In the genomic region with DNA sequence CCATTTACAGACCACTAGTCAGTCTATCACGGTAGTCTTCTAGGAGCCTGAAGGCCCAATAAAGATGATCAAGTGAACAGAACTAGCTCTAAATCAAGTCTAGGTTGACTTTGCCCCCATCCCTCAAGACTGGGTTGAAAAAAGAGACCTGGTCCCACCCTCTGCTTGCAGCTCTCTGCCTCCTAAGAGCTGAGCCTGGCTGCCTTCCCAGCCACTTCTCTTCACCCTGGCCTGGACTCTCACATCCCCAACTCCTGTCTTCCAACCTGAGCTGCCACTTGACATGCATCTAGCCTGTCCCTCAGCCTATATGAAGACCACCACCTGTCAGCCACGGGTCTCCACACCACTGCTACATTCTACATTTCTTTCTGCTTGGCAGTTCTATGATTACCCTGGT, we compare ENCODE assay signal across 1 cellular context.
TF ChIP-seq lines count a peak whose summit lies in the region.

No MANE protein-coding gene starts in this region.

TF ChIP-seq in H1, 55 proteins besides CTCF, POLR2A, EP300 and RAD21:
- no peak for TF ChIP-seq SRF (IDR thresholded peaks at IDR 0.05; ENCODE audit: low read depth, low read length)
- TF ChIP-seq MAFK (IDR thresholded peaks at IDR 0.05; ENCODE audit: low read depth, low read length) = no peak
- no peak for TF ChIP-seq ZNF274 (IDR thresholded peaks at IDR 0.05; ENCODE audit: borderline replicate concordance, extremely low read depth, low read length)
- no peak for TF ChIP-seq SUZ12 (IDR thresholded peaks at IDR 0.05; ENCODE audit: low read length)
- TF ChIP-seq HDAC6 (IDR thresholded peaks at IDR 0.05; ENCODE audit: low read depth, low read length) = no peak
- TF ChIP-seq BACH1 (IDR thresholded peaks at IDR 0.05; ENCODE audit: low read length) = no peak
- no peak for TF ChIP-seq EGR1 (IDR thresholded peaks at IDR 0.05; ENCODE audit: borderline replicate concordance, low read depth, low read length)
- TF ChIP-seq SP2 (IDR thresholded peaks at IDR 0.05; ENCODE audit: low read length) = no peak
- TF ChIP-seq YY1 (IDR thresholded peaks at IDR 0.05; ENCODE audit: low read depth, low read length) = no peak
- TF ChIP-seq CHD1 (IDR thresholded peaks at IDR 0.05; ENCODE audit: low read depth, low read length) = no peak
- TF ChIP-seq, protein P1, sequence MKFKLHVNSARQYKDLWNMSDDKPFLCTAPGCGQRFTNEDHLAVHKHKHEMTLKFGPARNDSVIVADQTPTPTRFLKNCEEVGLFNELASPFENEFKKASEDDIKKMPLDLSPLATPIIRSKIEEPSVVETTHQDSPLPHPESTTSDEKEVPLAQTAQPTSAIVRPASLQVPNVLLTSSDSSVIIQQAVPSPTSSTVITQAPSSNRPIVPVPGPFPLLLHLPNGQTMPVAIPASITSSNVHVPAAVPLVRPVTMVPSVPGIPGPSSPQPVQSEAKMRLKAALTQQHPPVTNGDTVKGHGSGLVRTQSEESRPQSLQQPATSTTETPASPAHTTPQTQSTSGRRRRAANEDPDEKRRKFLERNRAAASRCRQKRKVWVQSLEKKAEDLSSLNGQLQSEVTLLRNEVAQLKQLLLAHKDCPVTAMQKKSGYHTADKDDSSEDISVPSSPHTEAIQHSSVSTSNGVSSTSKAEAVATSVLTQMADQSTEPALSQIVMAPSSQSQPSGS (IDR thresholded peaks at IDR 0.05; ENCODE audit: low read length) = no peak
- no peak for TF ChIP-seq GTF2F1 (IDR thresholded peaks at IDR 0.05; ENCODE audit: borderline replicate concordance, low read depth, low read length)
- TF ChIP-seq SIX5 (IDR thresholded peaks at IDR 0.05; ENCODE audit: low read depth, low read length) = no peak
- no peak for TF ChIP-seq POLR2AphosphoS5 (IDR thresholded peaks at IDR 0.05; ENCODE audit: low read depth, low read length)
- no peak for TF ChIP-seq EZH2 (IDR thresholded peaks at IDR 0.05; ENCODE audit: low read depth, low read length, severe bottlenecking)
